24 cellular contexts compared by ENCODE assay signal in genomic region chr10:23777153-23777552, GRCh38.
DNase-seq lines count a peak whose midpoint lies in the region; ATAC-seq and TF ChIP-seq lines count a peak whose summit lies in the region.
"Had no signal": no experiment of that assay in that cellular context is flagged by ENCODE, and none has a peak within 500 bp of the region (broad histone marks: within the 10 kb centered on the region; RNA-seq: fewer than 3 reads in every experiment).

No MANE protein-coding gene starts in this region.

- H4K20me1 ChIP-seq in neural progenitor cell (ENCODE audit: low read depth), result no peaks in the 10 kb centered on the region
- H4K20me1 ChIP-seq: BLaER1 treated with 17β-estradiol and CSF1 and Interleukin-3, amounts not matched to agents 10 nM and 100 nM had no signal

- no peak overlapping the region for H3K9ac ChIP-seq in neural progenitor cell
- no peak overlapping the region for H3K9ac ChIP-seq in colonic mucosa (ENCODE audit: low read depth in 2 of 2, low read length in 2 of 2)
- H3K9ac ChIP-seq: BLaER1 treated with 17β-estradiol and CSF1 and Interleukin-3, amounts not matched to agents 10 nM and 100 nM had no signal

- H3K36me3 Mint-ChIP-seq in neural progenitor cell, result no peaks in the 10 kb centered on the region
- H3K36me3 Mint-ChIP-seq: CD14-positive monocyte; CD8-positive, alpha-beta memory T cell had no signal

- ATAC-seq in HG03460 (IDR thresholded peaks at IDR 0.05; ENCODE audit: unreplicated experiment), result no peak
- ATAC-seq: A549, GM12878 had no signal

- H3K27me3 Mint-ChIP-seq in neural progenitor cell (ENCODE audit: insufficient read depth, low read depth), result peaks cover 4% of the 10 kb centered on the region
- H3K27me3 Mint-ChIP-seq: CD4-positive, alpha-beta T cell; CD8-positive, alpha-beta memory T cell had no signal

- H3K27ac ChIP-seq in VCaP, result peak overlapping the region; percentile 26; the same call in 1 of the 2 replicates
- H3K27ac ChIP-seq in mesodermal cell (ENCODE audit: low read depth, low read length, severe bottlenecking), result peak overlapping the region; percentile 2
- peak overlapping the region; percentile 77 for H3K27ac ChIP-seq in neural progenitor cell
- H3K27ac ChIP-seq in breast epithelium, result no peak overlapping the region
- no peak overlapping the region for H3K27ac ChIP-seq in colonic mucosa
- H3K27ac ChIP-seq: A549; BLaER1 treated with 17β-estradiol and CSF1 and Interleukin-3, amounts not matched to agents 10 nM and 100 nM had no signal

- WGBS in mesodermal cell (ENCODE audit: insufficient coverage in 2 of 2), 2 experiments, result no CpG with 5 or more reads among the region's 2 CpGs

- intact Hi-C loops in breast epithelium (cut with DNase I; ENCODE audit: low total_unique reads), result no loop called here
- intact Hi-C loops in colonic mucosa (cut with DNase I), result no loop called here

- no peaks in the 10 kb centered on the region for H3K79me2 ChIP-seq in neural progenitor cell (ENCODE audit: low read depth)

- DNase-seq in neural progenitor cell (ENCODE audit: low spot score) (peak; percentile 19), renal cortical epithelial cell (ENCODE audit: low read depth) (peak; percentile 19), putamen (ENCODE audit: low spot score) (no peak), breast epithelium (ENCODE audit: low spot score in 2 of 2) (no peak), colonic mucosa (no peak)
- DNase-seq: 8988T; ACHN; AML-193; BE2C; CD4-positive, alpha-beta T cell; CD8-positive, alpha-beta memory T cell; DMS 273 treated with DMSO at 0.1 percent for 48 hours; DMS79; EL; GDM1; H7; HCEC 1CT had no signal

- no peak overlapping the region for H2AFZ ChIP-seq in neural progenitor cell (replicated peaks)

- H3F3A ChIP-seq in neural progenitor cell (ENCODE audit: low read depth), result peaks cover 20% of the 10 kb centered on the region

- H3K36me3 ChIP-seq in mesodermal cell (ENCODE audit: control insufficient read depth, insufficient read depth, low read length) (no peaks in the 10 kb centered on the region), neural progenitor cell (no peaks in the 10 kb centered on the region), breast epithelium (no peaks in the 10 kb centered on the region), colonic mucosa (no peaks in the 10 kb centered on the region)
- H3K36me3 ChIP-seq: BE2C; BLaER1 treated with 17β-estradiol and CSF1 and Interleukin-3, amounts not matched to agents 10 nM and 100 nM had no signal

- H3K4me1 Mint-ChIP-seq in neural progenitor cell, result peaks cover 7% of the 10 kb centered on the region
- H3K4me1 Mint-ChIP-seq: CD8-positive, alpha-beta memory T cell had no signal

- H3K9me3 Mint-ChIP-seq in neural progenitor cell, result peaks cover 2% of the 10 kb centered on the region
- H3K9me3 Mint-ChIP-seq: CD4-positive, alpha-beta T cell had no signal

- no peak overlapping the region for H3K4me3 ChIP-seq in mesodermal cell (ENCODE audit: extremely low read depth, insufficient read depth, low read length, poor library complexity, severe bottlenecking)
- H3K4me3 ChIP-seq in neural progenitor cell, result no peak overlapping the region
- no peak overlapping the region for H3K4me3 ChIP-seq in breast epithelium
- H3K4me3 ChIP-seq in colonic mucosa, result no peak overlapping the region
- H3K4me3 ChIP-seq: A549; BLaER1 treated with 17β-estradiol and CSF1 and Interleukin-3, amounts not matched to agents 10 nM and 100 nM; GM12878 had no signal

- TF ChIP-seq CTCF in VCaP (conservative IDR thresholded peaks at IDR 0.05) (no peak), neural progenitor cell (IDR thresholded peaks at IDR 0.05) (no peak), breast epithelium (IDR thresholded peaks at IDR 0.05) (no peak), colonic mucosa (IDR thresholded peaks at IDR 0.05) (no peak)

- H3K4me1 ChIP-seq in mesodermal cell (ENCODE audit: control insufficient read depth, insufficient read depth, low read length, poor library complexity, severe bottlenecking), result no peaks in the 10 kb centered on the region
- peaks cover 8% of the 10 kb centered on the region for H3K4me1 ChIP-seq in neural progenitor cell
- H3K4me1 ChIP-seq in breast epithelium, result no peaks in the 10 kb centered on the region
- no peaks in the 10 kb centered on the region for H3K4me1 ChIP-seq in colonic mucosa
- H3K4me1 ChIP-seq: A549, BE2C had no signal

- H3K4me3 Mint-ChIP-seq in neural progenitor cell, result no peak overlapping the region
- H3K4me3 Mint-ChIP-seq: CD14-positive monocyte; CD4-positive, alpha-beta T cell; CD8-positive, alpha-beta memory T cell had no signal

- peak overlapping the region; percentile 39 for H3K4me2 ChIP-seq in neural progenitor cell
- H3K4me2 ChIP-seq: A549; BLaER1 treated with 17β-estradiol and CSF1 and Interleukin-3, amounts not matched to agents 10 nM and 100 nM had no signal

- H3K27ac Mint-ChIP-seq in neural progenitor cell, result no peak overlapping the region
- H3K27ac Mint-ChIP-seq: CD14-positive monocyte; CD4-positive, alpha-beta T cell; CD8-positive, alpha-beta memory T cell had no signal

- no peaks in the 10 kb centered on the region for H3K9me3 ChIP-seq in mesodermal cell (ENCODE audit: control insufficient read depth, low read length)
- no peaks in the 10 kb centered on the region for H3K9me3 ChIP-seq in neural progenitor cell (ENCODE audit: low read depth)
- H3K9me3 ChIP-seq in breast epithelium, result no peaks in the 10 kb centered on the region
- H3K9me3 ChIP-seq in colonic mucosa, result no peaks in the 10 kb centered on the region
- H3K9me3 ChIP-seq: A549; BE2C; BLaER1 treated with 17β-estradiol and CSF1 and Interleukin-3, amounts not matched to agents 10 nM and 100 nM had no signal

- H3K27me3 ChIP-seq in neural progenitor cell, result no peaks in the 10 kb centered on the region
- H3K27me3 ChIP-seq in breast epithelium, result no peaks in the 10 kb centered on the region
- H3K27me3 ChIP-seq in colonic mucosa, result no peaks in the 10 kb centered on the region
- H3K27me3 ChIP-seq: BE2C; BLaER1 treated with 17β-estradiol and CSF1 and Interleukin-3, amounts not matched to agents 10 nM and 100 nM had no signal

- no peak for TF ChIP-seq POLR2A in breast epithelium (IDR thresholded peaks at IDR 0.05)

Comparison
In these comparisons a context has a peak if more than half of its experiments do, and no peak if none do; other contexts are left out.
1. H3K27ac ChIP-seq: peak in VCaP (single experiment), mesodermal cell (single experiment) and neural progenitor cell (single experiment); none in breast epithelium (0 of 2) and colonic mucosa (single experiment).
2. DNase-seq: peak in neural progenitor cell (single experiment) and renal cortical epithelial cell (single experiment); none in putamen (single experiment), breast epithelium (0 of 2) and colonic mucosa (single experiment).